Comparison of ENCODE assay signal across 8 cellular contexts in the genomic region with DNA sequence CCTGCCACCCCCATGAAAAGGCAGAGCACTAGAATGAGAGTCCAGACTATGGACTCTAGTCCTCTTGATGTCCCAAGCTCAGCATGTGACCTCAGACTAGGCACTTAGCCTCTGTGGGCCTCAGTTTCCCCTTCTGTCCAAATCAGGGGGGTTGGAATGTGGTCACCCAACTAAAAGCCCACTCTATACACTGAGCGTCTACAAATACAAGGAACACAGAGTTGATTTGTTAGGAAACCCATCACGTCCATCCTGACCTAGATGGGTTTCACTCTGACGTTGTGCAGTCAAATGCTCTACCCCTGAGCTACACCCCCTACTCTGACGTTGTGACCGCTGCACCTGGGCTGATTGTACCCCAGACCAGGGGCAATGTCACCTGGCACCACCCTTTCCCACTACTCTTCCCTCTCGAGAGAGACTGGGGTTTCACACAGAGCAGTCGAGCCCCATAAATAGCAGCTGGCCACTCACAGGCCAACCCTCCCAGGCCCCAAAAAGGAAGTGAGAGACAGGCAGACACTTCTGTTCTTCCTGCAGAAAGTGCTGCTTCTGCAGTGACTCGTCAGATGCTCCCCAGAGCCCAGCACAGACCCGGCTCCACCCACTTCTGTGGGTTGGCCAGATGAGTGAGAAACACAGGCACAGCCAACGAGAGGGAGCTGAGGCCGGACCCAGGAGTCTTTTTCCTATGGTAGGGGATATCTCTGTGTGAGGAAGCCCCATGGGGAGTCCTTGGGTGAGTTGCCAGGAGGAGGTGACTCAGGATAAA. TPM values are rescaled to one million over a fixed set of nuclear protein-coding genes. Genes with fewer than 3 reads are reported as not detected.
DNase-seq lines count a peak whose midpoint lies in the region; ATAC-seq and TF ChIP-seq lines count a peak whose summit lies in the region.

No MANE protein-coding gene starts in this region.

- H3K27me3 ChIP-seq in BE2C (no peaks in the 10 kb centered on the region), prostate gland (replicated peaks; ENCODE audit: insufficient read depth) (no peaks in the 10 kb centered on the region)

- H3K4me3 ChIP-seq in BE2C (ENCODE audit: low read depth, low read length) = no peak overlapping the region
- no peak overlapping the region for H3K4me3 ChIP-seq in prostate gland

- 48% methylated on average over 9 of the region's 11 CpGs for WGBS in prostate gland

- no peak for TF ChIP-seq POLR2A in prostate gland (IDR thresholded peaks at IDR 0.05)

- H3K36me3 ChIP-seq in BE2C (no peaks in the 10 kb centered on the region), prostate gland (no peaks in the 10 kb centered on the region)

- H3K27ac ChIP-seq in prostate gland = no peak overlapping the region

- H3K4me1 ChIP-seq in BE2C = no peaks in the 10 kb centered on the region; the same call in 1 of the 2 replicates
- H3K4me1 ChIP-seq in prostate gland (replicated peaks) = no peaks in the 10 kb centered on the region

- ATAC-seq in GM19328 (IDR thresholded peaks at IDR 0.05; ENCODE audit: unreplicated experiment) (peak; percentile 56), HG03342 (IDR thresholded peaks at IDR 0.05; ENCODE audit: unreplicated experiment) (peak; percentile 66)

- H3K9me3 ChIP-seq in BE2C (no peaks in the 10 kb centered on the region), prostate gland (no peaks in the 10 kb centered on the region)

- TF ChIP-seq CTCF in BE2C (IDR thresholded peaks at IDR 0.05; ENCODE audit: low read depth, low read length) (no peak), prostate gland (IDR thresholded peaks at IDR 0.05) (no peak)

- intact Hi-C loops in prostate gland (cut with DNase I) = loop anchor here (10.0 kb wide), 1 partner anchor 403 kb away; no protein-coding TSS in a partner anchor

- DNase-seq in BE2C = peak; percentile 61
- peak; percentile 64 for DNase-seq in SKM-1 (lab: John Stamatoyannopoulos, UW; ENCODE audit: unreplicated experiment)
- peak; percentile 43 for DNase-seq in amniotic stem cell (lab: John Stamatoyannopoulos, UW)
- peak; percentile 95 for DNase-seq in islet precursor cell
- DNase-seq in stimulated activated CD4-positive, alpha-beta T cell treated with anti-CD3 and anti-CD28 coated beads, Interleukin-4, amount 100 ng/mL, for 48 hours (ENCODE audit: low read depth in 2 of 2) = peak; percentile 42 to 58
- no peak for DNase-seq in prostate gland (ENCODE audit: low spot score)

RNA-seq across cellular contexts. Expression of gene TNFRSF13B, which starts 16.1 kb away (rescaled TPM):
- not detected for polyA plus RNA-seq in BE2C (2012; ENCODE audit: insufficient read depth, insufficient read length, low read depth)
- not detected for total RNA-seq in prostate gland

RNA-seq across cellular contexts. Expression of gene MPRIP, which starts 54.2 kb away (rescaled TPM):
- polyA plus RNA-seq in BE2C (2012; ENCODE audit: insufficient read depth, insufficient read length, low read depth) = 159 TPM
- total RNA-seq in prostate gland = 100 to 1,000 TPM in 1 of 2 donors, 10 to 100 TPM in 1; 84.3 to 258 TPM
